Comparison of ENCODE assay signal across 31 cellular contexts in the genomic region with DNA sequence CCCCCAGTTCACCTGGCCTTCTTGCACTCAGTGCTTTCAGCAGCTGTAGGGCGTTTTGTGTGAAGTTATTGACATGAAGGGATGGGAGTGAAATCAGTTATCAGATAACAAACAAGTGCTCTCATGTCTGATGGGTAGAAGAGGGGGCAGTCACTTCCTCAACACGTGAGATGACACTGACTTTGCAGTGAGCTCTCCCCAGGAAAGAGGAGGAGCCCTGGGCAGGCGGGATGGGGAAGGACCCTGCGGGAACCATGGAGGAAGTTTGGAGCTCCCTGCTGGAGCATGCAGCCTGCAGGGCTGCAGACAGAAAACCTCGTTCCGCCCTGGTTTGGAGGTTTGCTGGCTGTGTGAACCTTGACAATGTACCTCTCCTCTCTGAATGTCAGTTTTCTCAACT. TPM values are rescaled to one million over a fixed set of nuclear protein-coding genes. Genes with fewer than 3 reads are reported as not detected.
"Had no signal": no experiment of that assay in that cellular context is flagged by ENCODE, and none has a peak within 500 bp of the region (broad histone marks: within the 10 kb centered on the region; RNA-seq: fewer than 3 reads in every experiment).

No MANE protein-coding gene starts in this region.

- H3K27me3 ChIP-seq: breast epithelium, esophagus muscularis mucosa, gastrocnemius medialis, neural progenitor cell, upper lobe of left lung had no signal

- H3K4me1 ChIP-seq: breast epithelium, esophagus muscularis mucosa, gastrocnemius medialis, heart left ventricle, left ventricle myocardium inferior, neural progenitor cell, upper lobe of left lung had no signal

- DNase-seq: activated CD4-positive, alpha-beta T cell treated with anti-CD3 and anti-CD28 coated beads for 4 hours; activated CD4-positive, alpha-beta T cell treated with anti-CD3 and anti-CD28 coated beads, Interleukin-2, amount 50 U/mL, for 48 hours; activated CD4-positive, CD25-positive, alpha-beta regulatory T cell; activated CD8-positive, alpha-beta memory T cell treated with anti-CD3 and anti-CD28 coated beads, Interleukin-2, amount 50 U/mL, for 48 hours; activated naive CD4-positive, alpha-beta T cell; activated naive CD8-positive, alpha-beta T cell treated with anti-CD3 and anti-CD28 coated beads for 36 hours; activated T-cell treated with anti-CD3 and anti-CD28 coated beads, Interleukin-2, amount 50 U/mL, for 4 hours; effector memory CD4-positive, alpha-beta T cell; gastrocnemius medialis; heart left ventricle; immature natural killer cell; kidney glomerular epithelial cell; left ventricle myocardium inferior; naive thymus-derived CD8-positive, alpha-beta T cell; small intestine; stimulated activated CD4-positive, alpha-beta T cell treated with anti-CD3 and anti-CD28 coated beads, Interleukin-2, amount 100 ng/mL, for 24 hours; T1000; upper lobe of left lung had no signal

- H3K4me3 ChIP-seq: breast epithelium, esophagus muscularis mucosa, gastrocnemius medialis, heart left ventricle, left ventricle myocardium inferior, neural progenitor cell, thoracic aorta, upper lobe of left lung had no signal

- H3K27ac ChIP-seq: breast epithelium, esophagus muscularis mucosa, gastrocnemius medialis, heart left ventricle, left ventricle myocardium inferior, neural progenitor cell, thoracic aorta, upper lobe of left lung had no signal

- H3K9me3 ChIP-seq: breast epithelium, esophagus muscularis mucosa, gastrocnemius medialis, heart left ventricle, left ventricle myocardium inferior, thoracic aorta, upper lobe of left lung had no signal

- H3K36me3 ChIP-seq: breast epithelium, gastrocnemius medialis, heart left ventricle, left ventricle myocardium inferior, neural progenitor cell, thoracic aorta, upper lobe of left lung had no signal

RNA-seq across cellular contexts. Expression of gene GPR26, which starts 38.7 kb away (rescaled TPM):
- total RNA-seq: activated CD8-positive, alpha-beta memory T cell treated with anti-CD3 and anti-CD28 coated beads for 36 hours; activated naive CD8-positive, alpha-beta T cell treated with anti-CD3 and anti-CD28 coated beads for 36 hours; activated T-cell treated with anti-CD3 and anti-CD28 coated beads, Interleukin-2, amount 50 U/mL, for 4 hours; activated T-helper 2 cell treated with anti-CD3 and anti-CD28 coated beads, Interferon-gamma antibody, Interleukin-2, Interleukin-4, amounts not matched to agents 10 μg/mL and 5 μg/mL and 100 μg/mL, durations not matched to agents 14 hours and 24 hours and 36 hours; breast epithelium; dermis microvascular lymphatic vessel endothelial cell; esophagus muscularis mucosa; gastrocnemius medialis; heart left ventricle; left ventricle myocardium inferior; lung microvascular endothelial cell; mesothelial cell of epicardium; naive thymus-derived CD8-positive, alpha-beta T cell; omental fat pad; posterior vena cava; renal cortical epithelial cell; sciatic nerve; thoracic aorta; upper lobe of left lung had no signal
